Comparison of ENCODE assay signal across 23 cellular contexts in genomic region chr2:106531676-106532075, GRCh38. TPM values are rescaled to one million over a fixed set of nuclear protein-coding genes. Genes with fewer than 3 reads are reported as not detected.
"Had no signal": no experiment of that assay in that cellular context is flagged by ENCODE, and none has a peak within 500 bp of the region (broad histone marks: within the 10 kb centered on the region; RNA-seq: fewer than 3 reads in every experiment).

No MANE protein-coding gene starts in this region.

- H3K27ac Mint-ChIP-seq: activated CD4-positive, alpha-beta memory T cell treated with anti-CD3 and anti-CD28 coated beads, Interleukin-2, amount 10 ng/mL, durations not matched to agents 7 days and 5 days; activated naive CD8-positive, alpha-beta T cell treated with anti-CD3 and anti-CD28 coated beads, Interleukin-2, amount 10 ng/mL, durations not matched to agents 7 days and 5 days; activated T-cell treated with anti-CD3 and anti-CD28 coated beads, Interleukin-2, amount 50 U/mL, for 24 hours; activated T-helper 2 cell treated with anti-CD3 and anti-CD28 coated beads, Interferon-gamma antibody, Interleukin-2, Interleukin-4, amounts not matched to agents 10 μg/mL and 5 μg/mL and 100 μg/mL, durations not matched to agents 14 hours and 24 hours and 36 hours; naive thymus-derived CD4-positive, alpha-beta T cell; stimulated activated naive B cell treated with anti-CD40 and anti-IgM and Interleukin-4, amounts not matched to agents 10 μg/mL and 1 μg/mL and 100 μg/mL, for 72 hours had no signal

- DNase-seq: activated CD4-positive, alpha-beta memory T cell treated with anti-CD3 and anti-CD28 coated beads, Interleukin-2, amount 10 ng/mL, durations not matched to agents 7 days and 5 days; activated CD4-positive, alpha-beta T cell treated with anti-CD3 and anti-CD28 coated beads for 48 hours; activated CD4-positive, CD25-positive, alpha-beta regulatory T cell; activated naive CD4-positive, alpha-beta T cell treated with Interleukin-2 at 50 U/mL for 16 hours; activated naive CD8-positive, alpha-beta T cell treated with anti-CD3 and anti-CD28 coated beads, Interleukin-2, amount 10 ng/mL, durations not matched to agents 7 days and 5 days; activated T-cell treated with anti-CD3 and anti-CD28 coated beads, Interleukin-2, amount 50 U/mL, for 24 hours; anterior cingulate cortex; dermis blood vessel endothelial cell; effector memory CD4-positive, alpha-beta T cell; esophagus squamous epithelium; left ventricle myocardium inferior; mammary epithelial cell; naive thymus-derived CD4-positive, alpha-beta T cell; sigmoid colon; stimulated activated naive B cell treated with anti-CD40 and anti-IgM and Interleukin-4, amounts not matched to agents 10 μg/mL and 1 μg/mL and 100 μg/mL, for 72 hours; T-helper 1 cell; T1000 had no signal

- H3K4me3 ChIP-seq: breast epithelium, esophagus squamous epithelium, hepatocyte, left ventricle myocardium inferior, sigmoid colon had no signal

- H3K9me3 Mint-ChIP-seq: activated CD4-positive, alpha-beta memory T cell treated with anti-CD3 and anti-CD28 coated beads, Interleukin-2, amount 10 ng/mL, durations not matched to agents 7 days and 5 days; activated naive CD8-positive, alpha-beta T cell treated with anti-CD3 and anti-CD28 coated beads, Interleukin-2, amount 10 ng/mL, durations not matched to agents 7 days and 5 days; activated T-cell treated with anti-CD3 and anti-CD28 coated beads, Interleukin-2, amount 50 U/mL, for 24 hours; activated T-helper 2 cell treated with anti-CD3 and anti-CD28 coated beads, Interferon-gamma antibody, Interleukin-2, Interleukin-4, amounts not matched to agents 10 μg/mL and 5 μg/mL and 100 μg/mL, durations not matched to agents 14 hours and 24 hours and 36 hours had no signal

- ATAC-seq: naive thymus-derived CD4-positive, alpha-beta T cell; stimulated activated naive B cell treated with anti-CD40 and anti-IgM and Interleukin-4, amounts not matched to agents 10 μg/mL and 1 μg/mL and 100 μg/mL, for 72 hours had no signal

- H3K36me3 ChIP-seq: breast epithelium, esophagus squamous epithelium, left ventricle myocardium inferior, neutrophil, sigmoid colon had no signal

- H3K27me3 ChIP-seq: breast epithelium, esophagus squamous epithelium, hepatocyte, neutrophil, sigmoid colon had no signal

- H3K4me2 ChIP-seq: hepatocyte had no signal

- H3K27ac ChIP-seq: breast epithelium, esophagus squamous epithelium, hepatocyte, left ventricle myocardium inferior, neutrophil, parathyroid adenoma, sigmoid colon had no signal

- H3K4me3 Mint-ChIP-seq: activated CD4-positive, alpha-beta memory T cell treated with anti-CD3 and anti-CD28 coated beads, Interleukin-2, amount 10 ng/mL, durations not matched to agents 7 days and 5 days; activated naive CD8-positive, alpha-beta T cell treated with anti-CD3 and anti-CD28 coated beads, Interleukin-2, amount 10 ng/mL, durations not matched to agents 7 days and 5 days; activated T-cell treated with anti-CD3 and anti-CD28 coated beads, Interleukin-2, amount 50 U/mL, for 24 hours; naive thymus-derived CD4-positive, alpha-beta T cell; stimulated activated naive B cell treated with anti-CD40 and anti-IgM and Interleukin-4, amounts not matched to agents 10 μg/mL and 1 μg/mL and 100 μg/mL, for 72 hours had no signal

- H3K9me3 ChIP-seq: breast epithelium, esophagus squamous epithelium, left ventricle myocardium inferior, neutrophil, sigmoid colon had no signal

- H3K36me3 Mint-ChIP-seq: activated naive CD8-positive, alpha-beta T cell treated with anti-CD3 and anti-CD28 coated beads, Interleukin-2, amount 10 ng/mL, durations not matched to agents 7 days and 5 days; naive thymus-derived CD4-positive, alpha-beta T cell; stimulated activated naive B cell treated with anti-CD40 and anti-IgM and Interleukin-4, amounts not matched to agents 10 μg/mL and 1 μg/mL and 100 μg/mL, for 72 hours had no signal

- H3K4me1 ChIP-seq: breast epithelium, esophagus squamous epithelium, left ventricle myocardium inferior, parathyroid adenoma had no signal

- H2AFZ ChIP-seq: hepatocyte, parathyroid adenoma had no signal

- H3K9ac ChIP-seq: parathyroid adenoma had no signal

- H3K4me1 Mint-ChIP-seq: activated CD4-positive, alpha-beta memory T cell treated with anti-CD3 and anti-CD28 coated beads, Interleukin-2, amount 10 ng/mL, durations not matched to agents 7 days and 5 days; activated naive CD8-positive, alpha-beta T cell treated with anti-CD3 and anti-CD28 coated beads, Interleukin-2, amount 10 ng/mL, durations not matched to agents 7 days and 5 days had no signal

RNA-seq across cellular contexts. Expression of gene CD8B2, which starts 44.5 kb away (rescaled TPM):
- polyA plus RNA-seq: keratinocyte; mammary epithelial cell; naive thymus-derived CD4-positive, alpha-beta T cell had no signal
